ENCODE assay signal across 8 cellular contexts in genomic region chr16:674968-675883, GRCh38. TPM values are rescaled to one million over a fixed set of nuclear protein-coding genes. Genes with fewer than 3 reads are reported as not detected.
A peak's percentile ranks its signal among the peaks of the same experiment; 100 is the strongest.
DNase-seq lines count a peak whose midpoint lies in the region; TF ChIP-seq lines count a peak whose summit lies in the region.

TSS of gene RHBDL1 (plus strand) at chr16:675671. CDS start at chr16:675791, 120 bp downstream.

- H3K36me3 ChIP-seq in HUES48 (ENCODE audit: control insufficient read depth, insufficient read depth, low read length) (peaks cover 40% of the 10 kb centered on the region), colonic mucosa (peaks cover 18% of the 10 kb centered on the region)

- H3K9ac ChIP-seq in HUES48 (ENCODE audit: low read depth, low read length), result no peak within 1 kb of the TSS
- peak within 1 kb of the TSS; percentile 38 to 55 for H3K9ac ChIP-seq in colonic mucosa (ENCODE audit: low read depth in 2 of 2, low read length in 2 of 2)

- no peaks in the 10 kb centered on the region for H3K9me3 ChIP-seq in HUES48 (ENCODE audit: control insufficient read depth, insufficient read depth, low read length)
- H3K9me3 ChIP-seq in colonic mucosa, result no peaks in the 10 kb centered on the region

- intact Hi-C loops in colonic mucosa (cut with DNase I), result no loop called here

- peak within 1 kb of the TSS; percentile 67 for H3K4me3 ChIP-seq in HUES48 (ENCODE audit: low read depth, low read length)
- peak within 1 kb of the TSS; percentile 25 for H3K4me3 ChIP-seq in colonic mucosa

- DNase-seq in Ammon's horn (ENCODE audit: low spot score), result peak; percentile 48
- no peak for DNase-seq in colonic mucosa
- peak; percentile 52 for DNase-seq in midbrain (lab: John Stamatoyannopoulos, UW)
- DNase-seq in activated effector memory CD4-positive, alpha-beta T cell treated with Interleukin-2 at 50 U/mL for 16 hours, result no peak
- DNase-seq in activated CD4-positive, alpha-beta T cell treated with anti-CD3 and anti-CD28 coated beads for 4 hours, result no peak
- DNase-seq in hepatic stellate cell (ENCODE audit: low spot score), result no peak
- no peak for DNase-seq in DMS153 (lab: John Stamatoyannopoulos, UW)

- H3K27ac ChIP-seq in HUES48 (ENCODE audit: low read depth, low read length) (no peak within 1 kb of the TSS), colonic mucosa (no peak within 1 kb of the TSS)

- no peaks in the 10 kb centered on the region for H3K27me3 ChIP-seq in HUES48 (ENCODE audit: control insufficient read depth, insufficient read depth, low read length)
- no peaks in the 10 kb centered on the region for H3K27me3 ChIP-seq in colonic mucosa

- TF ChIP-seq CTCF in colonic mucosa (IDR thresholded peaks at IDR 0.05), result no peak

- H3K4me1 ChIP-seq in HUES48 (ENCODE audit: control insufficient read depth, insufficient read depth, low read length) (peaks cover 27% of the 10 kb centered on the region; the same call in 1 of the 2 replicates), colonic mucosa (peaks cover 17% of the 10 kb centered on the region)

RNA-seq across cellular contexts. Expression of gene RHBDL1, which starts in this region (rescaled TPM):
- 1 to 10 TPM; 4.0 to 5.7 TPM for total RNA-seq in colonic mucosa

Comparison
In these comparisons a context has a peak if more than half of its experiments do, and no peak if none do; other contexts are left out.
1. DNase-seq: peak in Ammon's horn (single experiment) and midbrain (single experiment); none in colonic mucosa (single experiment), activated effector memory CD4-positive, alpha-beta T cell treated with Interleukin-2 at 50 U/mL for 16 hours (single experiment), activated CD4-positive, alpha-beta T cell treated with anti-CD3 and anti-CD28 coated beads for 4 hours (0 of 2), hepatic stellate cell (single experiment) and DMS153 (single experiment).